10 cellular contexts compared by ENCODE assay signal in the genomic region with DNA sequence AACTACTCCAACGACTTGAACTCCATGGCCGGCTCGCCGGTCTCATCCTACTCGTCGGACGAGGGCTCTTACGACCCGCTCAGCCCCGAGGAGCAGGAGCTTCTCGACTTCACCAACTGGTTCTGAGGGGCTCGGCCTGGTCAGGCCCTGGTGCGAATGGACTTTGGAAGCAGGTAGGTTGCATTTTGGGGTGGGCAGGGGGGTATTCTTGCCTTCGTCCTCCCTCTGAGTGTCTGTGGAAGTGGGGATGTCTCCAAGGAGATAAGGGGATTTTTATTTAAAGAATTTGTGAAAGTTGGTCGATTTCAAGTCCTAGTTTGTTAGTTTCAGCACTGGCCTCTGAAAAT. TPM values are rescaled to one million over a fixed set of nuclear protein-coding genes. Genes with fewer than 3 reads are reported as not detected.
DNase-seq lines count a peak whose midpoint lies in the region; ATAC-seq, FAIRE-seq and TF ChIP-seq lines count a peak whose summit lies in the region.
"Had no signal": no experiment of that assay in that cellular context is flagged by ENCODE, and none has a peak within 500 bp of the region (broad histone marks: within the 10 kb centered on the region; RNA-seq: fewer than 3 reads in every experiment).

No MANE protein-coding gene starts in this region.

- H3K27me3 ChIP-seq in right lobe of liver: peaks cover 0 to 5% of the 10 kb centered on the region in 2 donors
- peaks cover 7 to 81% of the 10 kb centered on the region in 2 experiments for H3K27me3 ChIP-seq in HepG2 (ENCODE audit: control insufficient read depth in 1 of 2, insufficient read depth in 2 of 2, low read length in 2 of 2)
- peaks cover 81% of the 10 kb centered on the region for H3K27me3 ChIP-seq in adipocyte (replicated peaks; ENCODE audit: control insufficient read depth, insufficient read depth, low read length)
- H3K27me3 ChIP-seq in upper lobe of right lung: peaks cover 88% of the 10 kb centered on the region

- CTCF ChIA-PET in HepG2 (lab: Yijun Ruan, JAX; ENCODE audit: low intra/inter-chr PET ratio, low total read pairs): no interaction called here

- TF ChIP-seq CTCF in right lobe of liver (IDR thresholded peaks at IDR 0.05) (no peak), HepG2 (CRISPR knock-in tag; IDR thresholded peaks at IDR 0.05) (no peak), mesothelial cell of epicardium (IDR thresholded peaks at IDR 0.05; ENCODE audit: unreplicated experiment) (no peak), upper lobe of right lung (IDR thresholded peaks at IDR 0.05) (no peak)

- H3K4me3 ChIP-seq in right lobe of liver (peak overlapping the region in 2 of 3 donors; percentile 55 to 56), HepG2 (replicated peaks in 1 of 3; ENCODE audit: insufficient read depth in 1 of 3, low read depth in 2 of 3, low read length in 3 of 3) (no peak overlapping the region), adipocyte (ENCODE audit: low read length) (peak overlapping the region; percentile 77), upper lobe of right lung (peak overlapping the region; percentile 37)

- WGBS in right lobe of liver (ENCODE audit: insufficient coverage, low coverage, low lambda C conversion rate, missing lambda C conversion rate): 15% methylated on average over 2 of the region's 15 CpGs
- 59% methylated on average over 14 of the region's 15 CpGs for WGBS in HepG2 (ENCODE audit: low lambda C conversion rate)

- H3K4me3 Mint-ChIP-seq in mesothelial cell of epicardium (peak overlapping the region; percentile 49), immature natural killer cell (peak overlapping the region in 1 of 5 donors; percentile 25)

- no TSS peak for BruUV-seq in HepG2 (replicated peaks; lab: Mats Ljungman, UMichigan)

- peaks cover 0 to 25% (median 3%) of the 10 kb centered on the region in 4 donors for H3K4me1 ChIP-seq in right lobe of liver
- peaks cover 12% of the 10 kb centered on the region for H3K4me1 ChIP-seq in HepG2 (ENCODE audit: insufficient read depth, low read length)
- peaks cover 6% of the 10 kb centered on the region for H3K4me1 ChIP-seq in adipocyte (ENCODE audit: control insufficient read depth, insufficient read depth, low read length)
- peaks cover 8% of the 10 kb centered on the region for H3K4me1 ChIP-seq in upper lobe of right lung

- TF ChIP-seq POLR2A in right lobe of liver (IDR thresholded peaks at IDR 0.05) (no peak), HepG2 (IDR thresholded peaks at IDR 0.05; ENCODE audit: insufficient read depth in 1 of 2, low read depth in 2 of 2, low read length in 2 of 2) (no peak)

- POLR2A ChIA-PET in HepG2 (lab: Yijun Ruan, JAX): no interaction called here

- H3K9me3 ChIP-seq in right lobe of liver (no peaks in the 10 kb centered on the region), HepG2 (ENCODE audit: low read length) (no peaks in the 10 kb centered on the region), adipocyte (ENCODE audit: control insufficient read depth, low read length) (peaks cover 8% of the 10 kb centered on the region), upper lobe of right lung (no peaks in the 10 kb centered on the region)

- TF ChIP-seq RAD21 in HepG2 (CRISPR knock-in tag; IDR thresholded peaks at IDR 0.05): no peak

- no peaks in the 10 kb centered on the region for H3K79me2 ChIP-seq in HepG2 (ENCODE audit: insufficient read depth, low read length)

- in situ Hi-C loops in HepG2 (cut with HindIII; ENCODE audit: extremely low pct_ligation_motif_present, low pct_unique_long_range_greater_than_20kb): no loop called here

- peaks cover 22% of the 10 kb centered on the region for H3K4me1 Mint-ChIP-seq in mesothelial cell of epicardium
- H3K4me1 Mint-ChIP-seq in immature natural killer cell: no peaks in the 10 kb centered on the region

- H2AFZ ChIP-seq in HepG2 (ENCODE audit: low read length): no peak overlapping the region

- H4K20me1 ChIP-seq in HepG2 (ENCODE audit: insufficient read depth, low read length): no peaks in the 10 kb centered on the region

- H3K27me3 Mint-ChIP-seq in mesothelial cell of epicardium (ENCODE audit: low read depth) (peaks cover 98% of the 10 kb centered on the region), immature natural killer cell (ENCODE audit: low read depth in 3 of 3) (peaks cover 29 to 41% (median 34%) of the 10 kb centered on the region in 3 donors)

- H3K27ac Mint-ChIP-seq in mesothelial cell of epicardium (no peak overlapping the region), immature natural killer cell (no peak overlapping the region)

- ATAC-seq in right lobe of liver: no peak
- no peak for ATAC-seq in HepG2
- ATAC-seq in upper lobe of right lung: no peak
- no peak for ATAC-seq in HG03342 (IDR thresholded peaks at IDR 0.05; ENCODE audit: unreplicated experiment)

- peaks cover 6% of the 10 kb centered on the region for H3K9me3 Mint-ChIP-seq in mesothelial cell of epicardium
- peaks cover 0 to 23% (median 5%) of the 10 kb centered on the region in 6 donors for H3K9me3 Mint-ChIP-seq in immature natural killer cell

- no peak for FAIRE-seq in HepG2 (lab: Jason Lieb, UNC)

- H3K36me3 Mint-ChIP-seq in mesothelial cell of epicardium: no peaks in the 10 kb centered on the region
- peaks cover 0 to 5% (median 0%) of the 10 kb centered on the region in 3 donors for H3K36me3 Mint-ChIP-seq in immature natural killer cell

- no peak for TF ChIP-seq EP300 in HepG2 (IDR thresholded peaks at IDR 0.05; ENCODE audit: low read depth in 2 of 2, low read length in 2 of 2)
- no peak for TF ChIP-seq EP300 in HepG2 (CRISPR knock-in tag; IDR thresholded peaks at IDR 0.05; ENCODE audit: borderline replicate concordance)

- no peak overlapping the region for H3K9ac ChIP-seq in HepG2 (ENCODE audit: insufficient read depth, low read depth, low read length)
- H3K9ac ChIP-seq in adipocyte (ENCODE audit: low read length): no peak overlapping the region

- no peaks in the 10 kb centered on the region for H3K36me3 ChIP-seq in right lobe of liver
- no peaks in the 10 kb centered on the region for H3K36me3 ChIP-seq in HepG2 (replicated peaks in 1 of 2; ENCODE audit: control insufficient read depth in 1 of 2, insufficient read depth in 2 of 2, low read length in 2 of 2)
- H3K36me3 ChIP-seq in adipocyte (ENCODE audit: control insufficient read depth, insufficient read depth, low read length, severe bottlenecking): no peaks in the 10 kb centered on the region
- H3K36me3 ChIP-seq in upper lobe of right lung: no peaks in the 10 kb centered on the region

- H3K4me2 ChIP-seq in HepG2 (ENCODE audit: low read depth, low read length): no peak overlapping the region

- DNase-seq in right lobe of liver: no peak
- DNase-seq in HepG2 (ENCODE audit: low spot score): no peak
- no peak for DNase-seq in adipocyte (ENCODE audit: low read depth)
- no peak for DNase-seq in mesothelial cell of epicardium (ENCODE audit: low spot score in 2 of 2, unreplicated experiment in 2 of 2)
- no peak for DNase-seq in upper lobe of right lung
- no peak for DNase-seq in DMS 273 treated with DMSO at 0.1 percent for 48 hours (lab: John Stamatoyannopoulos, UW)
- DNase-seq in immature natural killer cell: no peak
- DNase-seq: Calu3, KG1 had no signal

- intact Hi-C loops in right lobe of liver (cut with DNase I) (loop anchor here in 1 of 2 donors (10.0 kb wide), 2 partner anchors 156 to 216 kb away; no protein-coding TSS in a partner anchor), HepG2 (cut with micrococcal nuclease; ENCODE audit: unreplicated experiment) (no loop called here), upper lobe of right lung (cut with DNase I) (no loop called here)

- H3K27ac ChIP-seq in right lobe of liver: no peak overlapping the region
- H3K27ac ChIP-seq in HepG2 (ENCODE audit: extremely low read length, insufficient read depth, low read length): no peak overlapping the region
- H3K27ac ChIP-seq in upper lobe of right lung: no peak overlapping the region

RNA-seq across cellular contexts. Expression of gene ASCL1, which starts 1.3 kb away (rescaled TPM):
- total RNA-seq in right lobe of liver: 1 to 10 TPM in 1 of 6 experiments, under 1 TPM in 5; 0.18 to 1.6 (median 0.33) TPM
- total RNA-seq in HepG2 (2016; rRNA removed; fragmentation: Illumina TruSeq; extraction: Trizol): not detected in 2 replicates
- total RNA-seq in HepG2 (2016; cell fraction: cytosol; rRNA removed; fragmentation: Illumina TruSeq; extraction: Trizol; ENCODE audit: low read depth): not detected in 2 replicates
- not detected in 2 replicates for total RNA-seq in HepG2 (2016; cell fraction: insoluble cytoplasmic fraction; rRNA removed; fragmentation: Illumina TruSeq; extraction: Trizol)
- not detected in 2 replicates for total RNA-seq in HepG2 (2016; cell fraction: membrane; rRNA removed; fragmentation: Illumina TruSeq; extraction: Trizol)
- total RNA-seq in HepG2 (2016; cell fraction: nucleus; rRNA removed; fragmentation: Illumina TruSeq; extraction: Trizol): not detected in 2 replicates
- not detected in 2 replicates for polyA plus RNA-seq in HepG2 (2011; rRNA removed)
- 0.03 TPM in 1 of 2 replicates, not detected in the other for polyA plus RNA-seq in HepG2 (2011; cell fraction: cytosol; rRNA removed)
- not detected in 2 replicates for polyA plus RNA-seq in HepG2 (2011; cell fraction: nucleus; rRNA removed)
- polyA plus RNA-seq in HepG2 (2012): not detected in 2 replicates
- not detected in 2 replicates for polyA plus RNA-seq in HepG2 (2016; cell fraction: cytosol; fragmentation: Illumina TruSeq; extraction: Trizol; ENCODE audit: low read depth)
- polyA plus RNA-seq in HepG2 (2016; cell fraction: insoluble cytoplasmic fraction; fragmentation: Illumina TruSeq; extraction: Trizol; ENCODE audit: low read depth): not detected in 2 replicates
- not detected in 2 replicates for polyA plus RNA-seq in HepG2 (2016; cell fraction: membrane; fragmentation: Illumina TruSeq; extraction: Trizol; ENCODE audit: low read depth)
- not detected in 2 replicates for polyA plus RNA-seq in HepG2 (2016; cell fraction: nucleus; fragmentation: Illumina TruSeq; extraction: Trizol; ENCODE audit: insufficient read depth, low read depth)
- polyA minus RNA-seq in HepG2 (2011; rRNA and poly(A)+ RNA removed; ENCODE audit: low replicate concordance): not detected in 2 replicates
- not detected in 2 replicates for polyA minus RNA-seq in HepG2 (2011; cell fraction: cytosol; rRNA and poly(A)+ RNA removed)
- polyA minus RNA-seq in HepG2 (2011; cell fraction: nucleus; rRNA and poly(A)+ RNA removed): not detected in 2 replicates
- total RNA-seq in mesothelial cell of epicardium: not detected in 3 replicates
- total RNA-seq in upper lobe of right lung: not detected
- polyA plus RNA-seq in immature natural killer cell: not detected
- total RNA-seq: Calu3 had no signal

RNA-seq across cellular contexts. Expression of gene PAH, which starts 41.8 kb away (rescaled TPM):
- 1,000 to 10,000 TPM in 3 of 6 experiments, 100 to 1,000 TPM in 3; 873 to 2,034 (median 1,035) TPM for total RNA-seq in right lobe of liver
- 451 and 537 TPM in 2 replicates for total RNA-seq in HepG2 (2016; rRNA removed; fragmentation: Illumina TruSeq; extraction: Trizol)
- total RNA-seq in HepG2 (2016; cell fraction: cytosol; rRNA removed; fragmentation: Illumina TruSeq; extraction: Trizol; ENCODE audit: low read depth): 45.5 and 48.1 TPM in 2 replicates
- 427 and 542 TPM in 2 replicates for total RNA-seq in HepG2 (2016; cell fraction: insoluble cytoplasmic fraction; rRNA removed; fragmentation: Illumina TruSeq; extraction: Trizol)
- total RNA-seq in HepG2 (2016; cell fraction: membrane; rRNA removed; fragmentation: Illumina TruSeq; extraction: Trizol): 112 and 115 TPM in 2 replicates
- total RNA-seq in HepG2 (2016; cell fraction: nucleus; rRNA removed; fragmentation: Illumina TruSeq; extraction: Trizol): 530 and 572 TPM in 2 replicates
- 163 and 192 TPM in 2 replicates for polyA plus RNA-seq in HepG2 (2011; rRNA removed)
- polyA plus RNA-seq in HepG2 (2011; cell fraction: cytosol; rRNA removed): 79.5 and 104 TPM in 2 replicates
- 720 and 747 TPM in 2 replicates for polyA plus RNA-seq in HepG2 (2011; cell fraction: nucleus; rRNA removed)
- 261 and 346 TPM in 2 replicates for polyA plus RNA-seq in HepG2 (2012)
- polyA plus RNA-seq in HepG2 (2016; cell fraction: cytosol; fragmentation: Illumina TruSeq; extraction: Trizol; ENCODE audit: low read depth): 29.3 and 34.8 TPM in 2 replicates
- polyA plus RNA-seq in HepG2 (2016; cell fraction: insoluble cytoplasmic fraction; fragmentation: Illumina TruSeq; extraction: Trizol; ENCODE audit: low read depth): 690 and 696 TPM in 2 replicates
- polyA plus RNA-seq in HepG2 (2016; cell fraction: membrane; fragmentation: Illumina TruSeq; extraction: Trizol; ENCODE audit: low read depth): 72.7 and 81.5 TPM in 2 replicates
- 819 and 859 TPM in 2 replicates for polyA plus RNA-seq in HepG2 (2016; cell fraction: nucleus; fragmentation: Illumina TruSeq; extraction: Trizol; ENCODE audit: insufficient read depth, low read depth)
- 92.0 TPM in 1 of 2 replicates, not detected in the other for polyA minus RNA-seq in HepG2 (2011; rRNA and poly(A)+ RNA removed; ENCODE audit: low replicate concordance)
- polyA minus RNA-seq in HepG2 (2011; cell fraction: cytosol; rRNA and poly(A)+ RNA removed): 67.0 and 67.1 TPM in 2 replicates
- polyA minus RNA-seq in HepG2 (2011; cell fraction: nucleus; rRNA and poly(A)+ RNA removed): 280 and 289 TPM in 2 replicates
- total RNA-seq in mesothelial cell of epicardium: 0.18 TPM in 1 of 3 replicates, not detected in the others
- total RNA-seq in upper lobe of right lung: not detected
- polyA plus RNA-seq in immature natural killer cell: not detected

Comparison
In these comparisons a context has a peak if more than half of its experiments do, and no peak if none do; other contexts are left out.
1. H3K4me3 ChIP-seq: peak in right lobe of liver (2 of 3), adipocyte (single experiment) and upper lobe of right lung (single experiment); none in HepG2 (0 of 3).
2. RNA of gene PAH, which starts 41.8 kb away (total RNA-seq): 873 to 2,034 TPM in right lobe of liver and 45.5 to 572 TPM in HepG2; not detected in upper lobe of right lung (single experiment) and 0.18 TPM in mesothelial cell of epicardium; every median in the first group is over 10 times any median in the second.